18 cellular contexts compared by ENCODE assay signal in the genomic region with DNA sequence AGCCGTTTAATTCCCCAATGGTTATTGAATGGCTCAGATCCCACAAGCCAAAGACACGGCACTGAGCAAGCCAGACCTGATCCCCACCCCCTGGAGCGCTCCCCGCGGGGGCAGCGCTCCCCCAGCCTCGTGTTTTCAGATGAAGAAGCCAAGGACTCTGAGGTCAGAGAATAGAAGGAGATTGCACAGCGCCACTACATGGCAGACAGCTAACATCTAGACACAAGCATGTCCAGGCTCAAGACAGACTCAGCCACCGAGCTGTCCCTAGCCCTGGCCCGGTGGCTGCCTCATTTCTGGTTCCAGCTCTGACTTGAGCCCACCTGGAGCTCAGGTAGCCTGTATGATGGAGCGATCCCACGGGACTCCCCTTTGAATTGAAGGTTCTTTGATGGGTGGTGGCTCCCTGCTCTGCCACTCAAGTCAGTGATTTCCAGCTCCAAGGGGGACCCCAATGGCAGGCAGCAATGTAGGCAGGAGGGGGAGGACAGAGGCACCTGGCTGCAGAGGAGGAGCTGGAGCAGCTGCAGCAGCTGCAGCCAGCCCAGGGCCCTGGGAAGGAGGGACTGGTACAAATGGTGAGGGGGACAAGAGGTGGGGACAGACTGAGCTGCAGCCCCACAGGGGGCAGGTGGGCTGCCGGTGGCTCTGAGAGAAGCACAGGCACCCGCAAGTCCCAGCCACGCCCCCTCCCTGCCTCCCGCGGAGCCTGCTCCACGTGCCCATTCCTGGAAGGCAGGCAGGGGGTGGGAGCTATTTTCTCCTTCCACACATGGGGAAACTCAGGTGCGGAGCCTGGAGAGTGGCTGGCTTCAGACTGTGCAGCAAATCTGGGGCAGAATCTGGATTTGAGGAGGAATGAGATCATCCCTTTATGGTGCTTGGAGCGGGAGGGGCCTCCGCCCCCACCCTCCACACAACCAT. TPM values are rescaled to one million over a fixed set of nuclear protein-coding genes. Genes with fewer than 3 reads are reported as not detected.
DNase-seq lines count a peak whose midpoint lies in the region; ATAC-seq, FAIRE-seq and TF ChIP-seq lines count a peak whose summit lies in the region.
"Had no signal": no experiment of that assay in that cellular context is flagged by ENCODE, and none has a peak within 500 bp of the region (broad histone marks: within the 10 kb centered on the region; RNA-seq: fewer than 3 reads in every experiment).

No MANE protein-coding gene starts in this region.

- H3K27ac ChIP-seq in K562 (ENCODE audit: extremely low read depth, low read depth, low read length) (no peak overlapping the region), psoas muscle (no peak overlapping the region)
- H3K27ac ChIP-seq: adrenal gland had no signal

- H3K9ac ChIP-seq in K562 (ENCODE audit: insufficient read depth in 1 of 2, low read depth in 2 of 2, low read length in 2 of 2) = no peak overlapping the region

- TF ChIP-seq RAD21 in K562 (CRISPR knock-in tag; conservative IDR thresholded peaks at IDR 0.05 in 1 of 2, IDR thresholded peaks at IDR 0.05 in 1 of 2) = peak in 1 of 2 experiments; percentile 36; a peak in 1 of 4 replicates

- no peak for TF ChIP-seq EP300 in K562 (IDR thresholded peaks at IDR 0.05; ENCODE audit: low read length)

- peaks cover 42 to 92% of the 10 kb centered on the region in 2 experiments for H3K27me3 ChIP-seq in K562 (ENCODE audit: control insufficient read depth in 2 of 2, insufficient read depth in 2 of 2, low read length in 2 of 2)
- peaks cover 0 to 24% (median 8%) of the 10 kb centered on the region in 3 donors for H3K27me3 ChIP-seq in psoas muscle (ENCODE audit: insufficient read depth in 3 of 3, low read length in 2 of 3)
- H3K27me3 ChIP-seq: adrenal gland had no signal

- TF ChIP-seq POLR2A in K562 (conservative IDR thresholded peaks at IDR 0.05) = no peak

- H3K9me1 ChIP-seq in K562 (ENCODE audit: control insufficient read depth, insufficient read depth, low read length) = no peaks in the 10 kb centered on the region

- peaks cover 14% of the 10 kb centered on the region; the same call in 1 of the 2 replicates for H4K20me1 ChIP-seq in K562 (replicated peaks; ENCODE audit: control insufficient read depth, insufficient read depth, low read length)

- CTCF ChIA-PET in K562 (lab: Yijun Ruan, JAX; ENCODE audit: low intra/inter-chr PET ratio) = no interaction called here

- ATAC-seq in K562 (peak; percentile 85), omental fat pad (ENCODE audit: low FRiP score) (peak; percentile 16), Right ventricle myocardium superior (ENCODE audit: poor library complexity) (no peak), psoas muscle (no peak)
- ATAC-seq: naive thymus-derived CD4-positive, alpha-beta T cell; stimulated activated naive CD8-positive, alpha-beta T cell treated with anti-CD3 and anti-CD28 coated beads, Interleukin-15, Interleukin-2, amounts not matched to agents 100 U/mL and 50 U/mL, for 24 hours had no signal

- DNase-seq in NCI-H2081 (lab: John Stamatoyannopoulos, UW) = peak; percentile 53 to 63
- no peak for DNase-seq in NCI-H2081 treated with DMSO at 0.1 percent for 48 hours (lab: John Stamatoyannopoulos, UW)
- peak; percentile 61 for DNase-seq in NCI-H2171 (lab: John Stamatoyannopoulos, UW)
- peak in 2 of 4 experiments; percentile 36 to 40 for DNase-seq in K562 (ENCODE audit: extremely low read depth in 1 of 4, low spot score in 3 of 4)
- no peak for DNase-seq in omental fat pad (ENCODE audit: low spot score)
- no peak for DNase-seq in Right ventricle myocardium superior
- no peak for DNase-seq in pons (ENCODE audit: low spot score)
- no peak for DNase-seq in psoas muscle
- DNase-seq: ACHN; activated CD4-positive, alpha-beta memory T cell treated with anti-CD3 and anti-CD28 coated beads, Interleukin-2, amount 10 ng/mL, durations not matched to agents 7 days and 5 days; adrenal gland; CD8-positive, alpha-beta memory T cell; central memory CD4-positive, alpha-beta T cell; naive thymus-derived CD4-positive, alpha-beta T cell; NCI-H1930; stimulated activated naive CD8-positive, alpha-beta T cell treated with anti-CD3 and anti-CD28 coated beads, Interleukin-15, Interleukin-2, amounts not matched to agents 100 U/mL and 50 U/mL, for 24 hours had no signal

- 3% methylated on average over 16 of the region's 21 CpGs for WGBS in K562 (ENCODE audit: insufficient coverage, low coverage, missing lambda C conversion rate)
- WGBS in psoas muscle, 3 donors = 42 to 44% (median 44%) methylated on average over 21 of the region's 21 CpGs

- TF ChIP-seq CTCF in K562 (IDR thresholded peaks at IDR 0.05 in 2 of 3, conservative IDR thresholded peaks at IDR 0.05 in 1 of 3; ENCODE audit: insufficient read depth in 2 of 3, low read depth in 1 of 3, low read length in 3 of 3) (peak; percentile 38 to 42 (median 41); a peak in 4 of 6 replicates), omental fat pad (IDR thresholded peaks at IDR 0.05) (no peak), psoas muscle (IDR thresholded peaks at IDR 0.05) (no peak)

- no TSS peak for BruUV-seq in K562 (replicated peaks; lab: Mats Ljungman, UMichigan)

- intact Hi-C loops in K562 (cut with micrococcal nuclease) (no loop called here), Right ventricle myocardium superior (cut with DNase I) (no loop called here), psoas muscle (cut with DNase I) (no loop called here)

- no peak overlapping the region for H3K4me2 ChIP-seq in K562 (ENCODE audit: insufficient read depth, low read length)

- POLR2A ChIA-PET in K562 (lab: Yijun Ruan, JAX) = no interaction called here

- H3K79me2 ChIP-seq in K562 (ENCODE audit: control insufficient read depth, insufficient read depth, low read length) = no peaks in the 10 kb centered on the region

- no peak overlapping the region for H2AFZ ChIP-seq in K562 (ENCODE audit: low read depth, low read length)

- H3K4me1 ChIP-seq in K562 (replicated peaks in 1 of 2; ENCODE audit: control insufficient read depth in 2 of 2, insufficient read depth in 2 of 2, low read length in 2 of 2) = peaks cover 0 to 10% of the 10 kb centered on the region in 2 experiments; a peak in 1 of 5 replicates
- H3K4me1 ChIP-seq in psoas muscle = no peaks in the 10 kb centered on the region
- H3K4me1 ChIP-seq: adrenal gland had no signal

- in situ Hi-C loops in K562 (cut with MboI) = no loop called here

- H3K4me3 ChIP-seq in K562 = no peak overlapping the region
- no peak overlapping the region for H3K4me3 ChIP-seq in psoas muscle
- H3K4me3 ChIP-seq: adrenal gland, lung had no signal

- H3K36me3 ChIP-seq in K562 (ENCODE audit: control insufficient read depth, insufficient read depth, low read length) (no peaks in the 10 kb centered on the region), psoas muscle (ENCODE audit: insufficient read depth in 1 of 2, low read depth in 1 of 2) (no peaks in the 10 kb centered on the region)
- H3K36me3 ChIP-seq: adrenal gland had no signal

- H3K9me3 ChIP-seq in K562 (replicated peaks; ENCODE audit: control insufficient read depth, insufficient read depth, low read depth, low read length) (no peaks in the 10 kb centered on the region), psoas muscle (no peaks in the 10 kb centered on the region)
- H3K9me3 ChIP-seq: adrenal gland had no signal

- no peak for FAIRE-seq in K562 (lab: Jason Lieb, UNC)
- FAIRE-seq: frontal cortex had no signal

TF ChIP-seq in K562, 482 proteins besides CTCF, POLR2A, EP300 and RAD21 (continues in another document):
- TF ChIP-seq ZNF584 (CRISPR knock-in tag; IDR thresholded peaks at IDR 0.05; ENCODE audit: low read depth) (no peak), LCOR (CRISPR knock-in tag; IDR thresholded peaks at IDR 0.05) (no peak), ZNF24 (IDR thresholded peaks at IDR 0.05) (no peak), ZNF778 (CRISPR knock-in tag; IDR thresholded peaks at IDR 0.05) (no peak), TAF15 (IDR thresholded peaks at IDR 0.05; ENCODE audit: low read depth, low read length) (no peak), ZNF354B (CRISPR knock-in tag; IDR thresholded peaks at IDR 0.05) (no peak), TRIM24 (IDR thresholded peaks at IDR 0.05) (no peak)
- TF ChIP-seq, protein P1, sequence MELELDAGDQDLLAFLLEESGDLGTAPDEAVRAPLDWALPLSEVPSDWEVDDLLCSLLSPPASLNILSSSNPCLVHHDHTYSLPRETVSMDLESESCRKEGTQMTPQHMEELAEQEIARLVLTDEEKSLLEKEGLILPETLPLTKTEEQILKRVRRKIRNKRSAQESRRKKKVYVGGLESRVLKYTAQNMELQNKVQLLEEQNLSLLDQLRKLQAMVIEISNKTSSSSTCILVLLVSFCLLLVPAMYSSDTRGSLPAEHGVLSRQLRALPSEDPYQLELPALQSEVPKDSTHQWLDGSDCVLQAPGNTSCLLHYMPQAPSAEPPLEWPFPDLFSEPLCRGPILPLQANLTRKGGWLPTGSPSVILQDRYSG (tag; conservative IDR thresholded peaks at IDR 0.05; ENCODE audit: low read depth) = no peak

RNA-seq across cellular contexts. Expression of a gene that starts 40.2 kb away (rescaled TPM):
- 0.65 TPM in 1 of 2 replicates, not detected in the other for total RNA-seq in K562 (2011; cell fraction: chromatin; rRNA removed; ENCODE audit: low replicate concordance)
- total RNA-seq in K562 (2011; cell fraction: nucleolus; rRNA removed) = 0.13 and 0.67 TPM in 2 replicates
- total RNA-seq in K562 (2011; cell fraction: nucleoplasm; rRNA removed) = 0.07 and 2.3 TPM in 2 replicates
- total RNA-seq in K562 (2014; rRNA removed) = not detected in 2 replicates
- total RNA-seq in K562 (2014; rRNA removed; fragmentation: Illumina TruSeq; extraction: Trizol) = not detected in 2 replicates
- not detected in 2 replicates for total RNA-seq in K562 (2015; rRNA removed; fragmentation: Illumina TruSeq; extraction: Trizol)
- 0.09 and 0.42 TPM in 2 replicates for total RNA-seq in K562 (2021)
- polyA plus RNA-seq in K562 (2011; rRNA removed) = 0.11 TPM in 1 of 2 replicates, not detected in the other
- polyA plus RNA-seq in K562 (2011; cell fraction: cytosol; rRNA removed) = 0.19 and 2.2 TPM in 2 replicates
- polyA plus RNA-seq in K562 (2011; cell fraction: nucleus; rRNA removed) = 0.03 and 0.30 TPM in 2 replicates
- 0.11 and 0.25 TPM in 2 replicates for polyA plus RNA-seq in K562 (2012)
- polyA plus RNA-seq in K562 (2014; fragmentation: Illumina TruSeq; extraction: Trizol) = not detected in 2 replicates
- not detected for polyA plus RNA-seq in K562 (2014; fragmentation: Nextera tagmentation; extraction: Ambion mirVana)
- polyA plus RNA-seq in K562 (2014; rRNA removed) = 0.01 TPM in 1 of 2 replicates, not detected in the other
- polyA minus RNA-seq in K562 (2011; rRNA and poly(A)+ RNA removed) = not detected in 2 replicates
- polyA minus RNA-seq in K562 (2011; cell fraction: cytosol; rRNA and poly(A)+ RNA removed) = not detected in 2 replicates
- polyA minus RNA-seq in K562 (2011; cell fraction: nucleus; rRNA and poly(A)+ RNA removed) = 0.40 TPM in 1 of 2 replicates, not detected in the other
- total RNA-seq in omental fat pad = 1 to 10 TPM; 1.8 to 4.2 (median 2.9) TPM
- 1.8 TPM for total RNA-seq in Right ventricle myocardium superior
- total RNA-seq in psoas muscle = 1 to 10 TPM in 1 of 4 donors, under 1 TPM in 3; 0.20 to 1.3 (median 0.44) TPM
- polyA plus RNA-seq in psoas muscle = under 1 TPM; 0.01 to 0.04 (median 0.03) TPM

Comparison
In these comparisons a context has a peak if more than half of its experiments do, and no peak if none do; other contexts are left out.
1. DNase-seq: peak in NCI-H2081 (2 of 2) and NCI-H2171 (single experiment); none in NCI-H2081 treated with DMSO at 0.1 percent for 48 hours (single experiment), omental fat pad (single experiment), Right ventricle myocardium superior (single experiment), pons (single experiment) and psoas muscle (0 of 2).
2. ATAC-seq: peak in K562 (single experiment) and omental fat pad (single experiment); none in Right ventricle myocardium superior (single experiment) and psoas muscle (0 of 4).
3. CTCF ChIP-seq: peak in K562 (3 of 3); none in omental fat pad (0 of 3) and psoas muscle (single experiment).